In the genomic region with DNA sequence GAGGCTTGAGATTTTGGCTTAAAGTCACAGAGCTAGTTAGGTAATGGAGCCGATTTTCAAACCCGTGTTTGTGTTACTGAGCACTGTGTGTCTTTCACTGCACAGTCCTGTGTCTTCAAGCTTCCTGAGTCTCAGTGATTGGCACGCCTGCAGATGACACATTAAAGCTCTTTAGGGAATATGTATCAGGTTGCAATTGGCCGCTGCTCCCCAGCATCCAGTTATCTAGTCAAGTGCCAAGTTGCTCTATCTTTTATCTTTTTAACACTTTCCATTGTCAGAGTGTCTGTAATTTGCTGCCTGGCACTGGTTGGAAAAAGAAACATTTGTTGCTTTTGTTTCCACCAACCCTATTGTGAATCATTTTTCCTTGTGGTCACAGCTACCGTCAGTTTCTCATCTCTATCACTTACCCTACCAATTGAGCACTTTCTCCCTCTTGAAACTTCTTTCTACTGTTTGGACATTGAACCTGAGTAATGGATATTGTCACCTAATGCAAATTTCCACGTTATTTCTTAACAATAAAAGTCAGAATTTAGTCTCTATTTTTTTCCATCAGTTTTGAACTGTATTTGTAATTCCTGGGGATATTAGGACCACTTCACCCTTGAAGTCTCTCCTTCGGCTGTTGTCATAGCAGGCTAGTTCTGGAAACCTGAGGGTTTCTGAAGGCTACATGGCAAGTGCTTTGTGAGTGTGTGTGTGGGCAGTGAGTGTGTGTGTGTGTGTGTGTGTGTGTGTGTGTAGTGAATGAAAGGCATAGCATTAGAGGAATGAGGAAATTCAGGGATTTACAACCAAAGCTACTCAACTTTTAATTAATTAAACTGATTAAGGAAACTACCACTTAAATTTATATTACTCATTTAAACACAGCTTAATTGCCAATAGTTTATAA, we compare ENCODE assay signal across 28 cellular contexts.
DNase-seq lines count a peak whose midpoint lies in the region; ATAC-seq and TF ChIP-seq lines count a peak whose summit lies in the region.
"Had no signal": no experiment of that assay in that cellular context is flagged by ENCODE, and none has a peak within 500 bp of the region (broad histone marks: within the 10 kb centered on the region; RNA-seq: fewer than 3 reads in every experiment).

No MANE protein-coding gene starts in this region.

- H4K20me1 ChIP-seq in PC-3 (ENCODE audit: low read length) (no peaks in the 10 kb centered on the region), hepatocyte (ENCODE audit: insufficient read depth, poor library complexity, severe bottlenecking) (no peaks in the 10 kb centered on the region)

- TF ChIP-seq CTCF in A673 (conservative IDR thresholded peaks at IDR 0.05; ENCODE audit: low read depth, low read length): no peak
- TF ChIP-seq CTCF in PC-3 (conservative IDR thresholded peaks at IDR 0.05; ENCODE audit: low read depth, low read length): no peak
- no peak for TF ChIP-seq CTCF in hepatocyte (IDR thresholded peaks at IDR 0.05; ENCODE audit: poor library complexity)

- H3K27me3 ChIP-seq in A673 (replicated peaks; ENCODE audit: insufficient read depth, low read depth, low read length, poor library complexity) (no peaks in the 10 kb centered on the region), PC-3 (ENCODE audit: low read length) (no peaks in the 10 kb centered on the region), hepatocyte (no peaks in the 10 kb centered on the region)
- H3K27me3 ChIP-seq: body of pancreas, neural progenitor cell had no signal

- no peaks in the 10 kb centered on the region for H3F3A ChIP-seq in PC-3 (ENCODE audit: low read length, unreplicated experiment)

- H3K9ac ChIP-seq in PC-3 (ENCODE audit: low read length): no peak overlapping the region
- H3K9ac ChIP-seq: neural progenitor cell had no signal

- no peak overlapping the region for H3K4me3 Mint-ChIP-seq in activated T-cell treated with anti-CD3 and anti-CD28 coated beads, Interleukin-2, amount 50 U/mL, for 4 hours
- no peak overlapping the region for H3K4me3 Mint-ChIP-seq in activated CD4-positive, alpha-beta T cell treated with anti-CD3 and anti-CD28 coated beads, Interleukin-2, amount 10 ng/mL, durations not matched to agents 24 days and 14 days
- H3K4me3 Mint-ChIP-seq: activated CD8-positive, alpha-beta T cell treated with anti-CD3 and anti-CD28 coated beads for 36 hours; activated naive CD8-positive, alpha-beta T cell treated with anti-CD3 and anti-CD28 coated beads, Interleukin-2, amount 50 U/mL, for 24 hours; immature natural killer cell; neural progenitor cell had no signal

- H2AFZ ChIP-seq in PC-3 (ENCODE audit: low read length) (peak overlapping the region; percentile 26; the same call in 1 of the 2 replicates), hepatocyte (no peak overlapping the region)
- H2AFZ ChIP-seq: neural progenitor cell had no signal

- intact Hi-C loops in A673 (cut with micrococcal nuclease; ENCODE audit: unreplicated experiment) (no loop called here), PC-3 (cut with micrococcal nuclease) (no loop called here)
- intact Hi-C loops in activated CD4-positive, alpha-beta T cell treated with anti-CD3 and anti-CD28 coated beads, Interleukin-2, amount 10 ng/mL, durations not matched to agents 24 days and 14 days (cut with micrococcal nuclease): no loop called here

- no peak overlapping the region for H3K27ac ChIP-seq in A673 (ENCODE audit: low read depth, low read length, poor library complexity, severe bottlenecking)
- no peak overlapping the region for H3K27ac ChIP-seq in PC-3 (ENCODE audit: low read length)
- H3K27ac ChIP-seq in hepatocyte: peak overlapping the region; percentile 62
- H3K27ac ChIP-seq: body of pancreas, C4-2B, neural progenitor cell had no signal

- no peaks in the 10 kb centered on the region for H3K4me1 Mint-ChIP-seq in activated T-cell treated with anti-CD3 and anti-CD28 coated beads, Interleukin-2, amount 50 U/mL, for 4 hours (ENCODE audit: low read depth)
- H3K4me1 Mint-ChIP-seq in activated CD4-positive, alpha-beta T cell treated with anti-CD3 and anti-CD28 coated beads, Interleukin-2, amount 10 ng/mL, durations not matched to agents 24 days and 14 days: no peaks in the 10 kb centered on the region
- H3K4me1 Mint-ChIP-seq: activated naive CD8-positive, alpha-beta T cell treated with anti-CD3 and anti-CD28 coated beads, Interleukin-2, amount 50 U/mL, for 24 hours; immature natural killer cell had no signal

- H3K27me3 Mint-ChIP-seq in activated T-cell treated with anti-CD3 and anti-CD28 coated beads, Interleukin-2, amount 50 U/mL, for 4 hours (ENCODE audit: low read depth): no peaks in the 10 kb centered on the region
- H3K27me3 Mint-ChIP-seq in activated CD4-positive, alpha-beta T cell treated with anti-CD3 and anti-CD28 coated beads, Interleukin-2, amount 10 ng/mL, durations not matched to agents 24 days and 14 days: no peaks in the 10 kb centered on the region
- H3K27me3 Mint-ChIP-seq: activated CD8-positive, alpha-beta T cell treated with anti-CD3 and anti-CD28 coated beads for 36 hours; activated naive CD8-positive, alpha-beta T cell treated with anti-CD3 and anti-CD28 coated beads, Interleukin-2, amount 50 U/mL, for 24 hours had no signal

- H3K4me3 ChIP-seq in A673 (ENCODE audit: low read depth, low read length, poor library complexity, severe bottlenecking) (no peak overlapping the region), PC-3 (ENCODE audit: low read length) (no peak overlapping the region), hepatocyte (no peak overlapping the region)
- H3K4me3 ChIP-seq: body of pancreas, HAP-1, lung, neural progenitor cell had no signal

- WGBS in hepatocyte (ENCODE audit: low lambda C conversion rate, missing lambda C conversion rate): 51% methylated on average over 7 of the region's 7 CpGs

- ATAC-seq in PC-3: peak; percentile 56; the same call in 1 of the 2 replicates
- ATAC-seq in activated T-cell treated with anti-CD3 and anti-CD28 coated beads, Interleukin-2, amount 50 U/mL, for 4 hours: no peak
- ATAC-seq in GM18511 (IDR thresholded peaks at IDR 0.05; ENCODE audit: unreplicated experiment): no peak
- ATAC-seq: activated CD4-positive, CD25-positive, alpha-beta regulatory T cell treated with anti-CD3 and anti-CD28 coated beads, Interleukin-2, amount 50 U/mL, for 24 hours; activated CD8-positive, alpha-beta T cell treated with anti-CD3 and anti-CD28 coated beads for 36 hours; activated naive CD8-positive, alpha-beta T cell treated with anti-CD3 and anti-CD28 coated beads, Interleukin-2, amount 50 U/mL, for 24 hours; body of pancreas; Right ventricle myocardium inferior; sciatic nerve had no signal

- peaks cover 21% of the 10 kb centered on the region for H3K9me3 Mint-ChIP-seq in activated T-cell treated with anti-CD3 and anti-CD28 coated beads, Interleukin-2, amount 50 U/mL, for 4 hours
- no peaks in the 10 kb centered on the region for H3K9me3 Mint-ChIP-seq in activated CD4-positive, alpha-beta T cell treated with anti-CD3 and anti-CD28 coated beads, Interleukin-2, amount 10 ng/mL, durations not matched to agents 24 days and 14 days
- H3K9me3 Mint-ChIP-seq: neural progenitor cell had no signal

- no peaks in the 10 kb centered on the region for H3K9me2 ChIP-seq in PC-3 (replicated peaks; ENCODE audit: low read length)
- no peaks in the 10 kb centered on the region for H3K9me2 ChIP-seq in hepatocyte (replicated peaks; ENCODE audit: insufficient read depth)

- H3K36me3 ChIP-seq in A673 (ENCODE audit: insufficient read depth, low read length, poor library complexity, severe bottlenecking) (no peaks in the 10 kb centered on the region), PC-3 (ENCODE audit: low read depth, low read length) (no peaks in the 10 kb centered on the region), hepatocyte (replicated peaks; ENCODE audit: insufficient read depth, low read depth) (no peaks in the 10 kb centered on the region)
- H3K36me3 ChIP-seq: HAP-1, neural progenitor cell had no signal

- H3K4me1 ChIP-seq in A673 (ENCODE audit: insufficient read depth, low read length, poor library complexity, severe bottlenecking): no peaks in the 10 kb centered on the region
- peaks cover 17% of the 10 kb centered on the region for H3K4me1 ChIP-seq in PC-3 (ENCODE audit: insufficient read depth, low read length)
- no peaks in the 10 kb centered on the region for H3K4me1 ChIP-seq in hepatocyte (ENCODE audit: insufficient read depth)
- H3K4me1 ChIP-seq: body of pancreas had no signal

- no peaks in the 10 kb centered on the region for H3K9me3 ChIP-seq in A673 (ENCODE audit: low read depth, low read length, poor library complexity, severe bottlenecking)
- no peaks in the 10 kb centered on the region for H3K9me3 ChIP-seq in PC-3 (ENCODE audit: low read length)
- no peaks in the 10 kb centered on the region for H3K9me3 ChIP-seq in hepatocyte (ENCODE audit: low read depth)
- H3K9me3 ChIP-seq: body of pancreas, HAP-1 had no signal

- CTCF ChIA-PET in A673 (lab: Charles Lee) (no interaction called here), PC-3 (lab: Charles Lee) (no interaction called here)

- H3K27ac Mint-ChIP-seq in activated CD4-positive, alpha-beta T cell treated with anti-CD3 and anti-CD28 coated beads, Interleukin-2, amount 10 ng/mL, durations not matched to agents 24 days and 14 days: no peak overlapping the region
- H3K27ac Mint-ChIP-seq: activated CD8-positive, alpha-beta T cell treated with anti-CD3 and anti-CD28 coated beads for 36 hours; activated naive CD8-positive, alpha-beta T cell treated with anti-CD3 and anti-CD28 coated beads, Interleukin-2, amount 50 U/mL, for 24 hours; immature natural killer cell; neural progenitor cell had no signal

- 0 out of 2 replicates have a peak overlapping the region, but pooled peaks have one; percentile 10 for H3K4me2 ChIP-seq in PC-3 (ENCODE audit: low read length)
- no peak overlapping the region for H3K4me2 ChIP-seq in hepatocyte
- H3K4me2 ChIP-seq: neural progenitor cell had no signal

- H3K36me3 Mint-ChIP-seq in activated T-cell treated with anti-CD3 and anti-CD28 coated beads, Interleukin-2, amount 50 U/mL, for 4 hours (ENCODE audit: insufficient read depth): no peaks in the 10 kb centered on the region
- H3K36me3 Mint-ChIP-seq in activated CD4-positive, alpha-beta T cell treated with anti-CD3 and anti-CD28 coated beads, Interleukin-2, amount 10 ng/mL, durations not matched to agents 24 days and 14 days (ENCODE audit: low read depth): no peaks in the 10 kb centered on the region
- H3K36me3 Mint-ChIP-seq: neural progenitor cell had no signal

- no peaks in the 10 kb centered on the region for H3K79me2 ChIP-seq in PC-3 (ENCODE audit: low read length)
- peaks cover 11% of the 10 kb centered on the region for H3K79me2 ChIP-seq in hepatocyte

- peak; percentile 68 for DNase-seq in A673 (ENCODE audit: low spot score)
- peak; percentile 52 for DNase-seq in HT1080 (ENCODE audit: low read depth)
- peak; percentile 29 for DNase-seq in PC-3
- no peak for DNase-seq in hepatocyte (ENCODE audit: low spot score)
- no peak for DNase-seq in activated naive CD4-positive, alpha-beta T cell treated with Interleukin-2 at 50 U/mL for 16 hours
- DNase-seq in activated T-cell treated with anti-CD3 and anti-CD28 coated beads, Interleukin-2, amount 50 U/mL, for 4 hours: no peak
- DNase-seq in activated CD4-positive, alpha-beta T cell treated with anti-CD3 and anti-CD28 coated beads, Interleukin-2, amount 10 ng/mL, durations not matched to agents 24 days and 14 days: no peak
- DNase-seq: activated CD8-positive, alpha-beta T cell treated with anti-CD3 and anti-CD28 coated beads for 36 hours; activated effector memory CD4-positive, alpha-beta T cell treated with anti-CD3 and anti-CD28 coated beads, Interleukin-2, amount 50 U/mL, for 16 hours; activated naive CD8-positive, alpha-beta T cell treated with anti-CD3 and anti-CD28 coated beads, Interleukin-2, amount 50 U/mL, for 24 hours; body of pancreas; Calu3; EL; erythroblast; immature natural killer cell; Karpas-422; NCI-H2081 treated with DMSO at 0.1 percent for 48 hours; NCI-H526 treated with DMSO at 0.1 percent for 48 hours; posterior cingulate gyrus; stimulated activated naive CD4-positive, alpha-beta T cell treated with Interleukin-2 at 50 U/mL for 16 hours had no signal

- BruUV-seq in A673 (replicated peaks; lab: Mats Ljungman, UMichigan): no TSS peak
- BruUV-seq in PC-3 (replicated peaks; lab: Mats Ljungman, UMichigan): no TSS peak

- POLR2A ChIA-PET in A673 (lab: Charles Lee; ENCODE audit: low non-redundant PET) (no interaction called here), PC-3 (lab: Charles Lee; ENCODE audit: unreplicated experiment) (no interaction called here)

Comparison
In these comparisons a context has a peak if more than half of its experiments do, and no peak if none do; other contexts are left out.
1. DNase-seq: peak in A673 (single experiment), HT1080 (single experiment) and PC-3 (single experiment); none in hepatocyte (single experiment), activated naive CD4-positive, alpha-beta T cell treated with Interleukin-2 at 50 U/mL for 16 hours (single experiment), activated T-cell treated with anti-CD3 and anti-CD28 coated beads, Interleukin-2, amount 50 U/mL, for 4 hours (single experiment) and activated CD4-positive, alpha-beta T cell treated with anti-CD3 and anti-CD28 coated beads, Interleukin-2, amount 10 ng/mL, durations not matched to agents 24 days and 14 days (single experiment).